ENCODE assay signal across 25 cellular contexts in the genomic region with DNA sequence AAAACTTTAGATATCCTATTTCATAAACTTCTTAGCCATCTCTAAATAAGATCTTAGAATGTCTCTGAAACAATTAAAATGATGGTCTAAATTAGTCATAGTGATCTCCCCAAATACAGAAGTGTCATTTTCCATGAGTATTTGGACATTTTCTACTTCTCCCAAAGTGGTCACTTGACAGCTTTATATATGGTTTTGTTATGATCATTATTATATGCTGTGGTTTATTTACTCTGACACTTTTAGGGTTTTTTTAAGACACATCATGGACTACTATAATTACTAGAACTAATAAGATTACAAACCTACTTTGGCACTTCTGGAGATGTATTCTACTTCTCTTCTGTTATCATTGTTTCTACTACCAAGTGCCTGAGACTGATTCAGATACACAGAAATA.
"Had no signal": no experiment of that assay in that cellular context is flagged by ENCODE, and none has a peak within 500 bp of the region (broad histone marks: within the 10 kb centered on the region; RNA-seq: fewer than 3 reads in every experiment).

No MANE protein-coding gene starts in this region.

- H3K4me3 ChIP-seq: heart right ventricle, lung, prostate gland, spleen, stomach, thoracic aorta, transverse colon had no signal

- DNase-seq: cerebellar nuclear complex; dermis blood vessel endothelial cell; effector CD4-positive, alpha-beta T cell; endodermal cell; heart right ventricle; hypothalamus; immature natural killer cell; kidney; left colon; left ventricle myocardium superior; mesendoderm; naive B cell; spleen; stimulated activated CD4-positive, alpha-beta T cell treated with anti-CD3 and anti-CD28 coated beads, Interleukin-2, amount 100 ng/mL, for 24 hours; stimulated activated CD4-positive, alpha-beta T cell treated with anti-CD3 and anti-CD28 coated beads, Interleukin-4, amount 100 ng/mL, for 4 hours; stimulated activated naive CD4-positive, alpha-beta T cell; stomach; substantia nigra; transverse colon had no signal

- H3K27ac Mint-ChIP-seq: endodermal cell, immature natural killer cell, nephron had no signal

- H3K9me3 Mint-ChIP-seq: immature natural killer cell, nephron had no signal

- ATAC-seq: heart right ventricle, left colon, left ventricle myocardium superior, sciatic nerve had no signal

- FAIRE-seq: colon had no signal
